Comparison of ENCODE assay signal across 22 cellular contexts in genomic region chr7:40301486-40302065, GRCh38.
A peak's percentile ranks its signal among the peaks of the same experiment; 100 is the strongest.
DNase-seq lines count a peak whose midpoint lies in the region; ATAC-seq and TF ChIP-seq lines count a peak whose summit lies in the region.
"Had no signal": no experiment of that assay in that cellular context is flagged by ENCODE, and none has a peak within 500 bp of the region (broad histone marks: within the 10 kb centered on the region; RNA-seq: fewer than 3 reads in every experiment).

No MANE protein-coding gene starts in this region.

- peak overlapping the region; percentile 74 for H3K27ac Mint-ChIP-seq in osteocyte (ENCODE audit: unreplicated experiment)
- H3K27ac Mint-ChIP-seq: activated CD4-positive, alpha-beta memory T cell treated with anti-CD3 and anti-CD28 coated beads, Interleukin-2, amount 10 ng/mL, durations not matched to agents 7 days and 5 days; CD14-positive monocyte; memory B cell; naive thymus-derived CD4-positive, alpha-beta T cell had no signal

- peaks cover 3% of the 10 kb centered on the region for H3K36me3 Mint-ChIP-seq in osteocyte (ENCODE audit: unreplicated experiment)
- H3K36me3 Mint-ChIP-seq: CD14-positive monocyte; memory B cell; naive thymus-derived CD4-positive, alpha-beta T cell had no signal

- DNase-seq in AG08396 (ENCODE audit: low spot score) (peak; percentile 15), M059J (ENCODE audit: low read depth) (peak; percentile 25), fibroblast of gingiva (ENCODE audit: low read depth) (peak; percentile 8), osteocyte (ENCODE audit: extremely low spot score, unreplicated experiment) (no peak)
- no peak for DNase-seq in activated CD4-positive, alpha-beta T cell treated with anti-CD3 and anti-CD28 coated beads for 4 hours
- DNase-seq: activated CD4-positive, alpha-beta memory T cell treated with anti-CD3 and anti-CD28 coated beads, Interleukin-2, amount 10 ng/mL, durations not matched to agents 7 days and 5 days; amniotic stem cell; HCEC 1CT; KG1; naive thymus-derived CD4-positive, alpha-beta T cell; NCI-H1694 treated with DMSO at 0.1 percent for 48 hours; NCI-H526 treated with DMSO at 0.1 percent for 48 hours; RPMI8226; stimulated activated naive CD8-positive, alpha-beta T cell treated with anti-CD3 and anti-CD28 coated beads, Interleukin-15, amount 100 ng/mL, for 72 hours; transverse colon had no signal

- H3K4me1 Mint-ChIP-seq in osteocyte (ENCODE audit: unreplicated experiment), result peaks cover 79% of the 10 kb centered on the region
- H3K4me1 Mint-ChIP-seq: CD14-positive monocyte; central memory CD8-positive, alpha-beta T cell; memory B cell; stimulated activated naive CD8-positive, alpha-beta T cell treated with anti-CD3 and anti-CD28 coated beads, Interleukin-15, amount 100 ng/mL, for 72 hours had no signal

- peaks cover 3% of the 10 kb centered on the region for H3K9me3 Mint-ChIP-seq in osteocyte (ENCODE audit: unreplicated experiment)
- H3K9me3 Mint-ChIP-seq: activated CD4-positive, alpha-beta memory T cell treated with anti-CD3 and anti-CD28 coated beads, Interleukin-2, amount 10 ng/mL, durations not matched to agents 7 days and 5 days; central memory CD8-positive, alpha-beta T cell; memory B cell; stimulated activated naive CD8-positive, alpha-beta T cell treated with anti-CD3 and anti-CD28 coated beads, Interleukin-15, amount 100 ng/mL, for 72 hours had no signal

- TF ChIP-seq CTCF in osteocyte (IDR thresholded peaks at IDR 0.05), result no peak

- no peak overlapping the region for H3K4me3 Mint-ChIP-seq in osteocyte (ENCODE audit: unreplicated experiment)
- H3K4me3 Mint-ChIP-seq: activated CD4-positive, alpha-beta memory T cell treated with anti-CD3 and anti-CD28 coated beads, Interleukin-2, amount 10 ng/mL, durations not matched to agents 7 days and 5 days; CD14-positive monocyte; central memory CD8-positive, alpha-beta T cell; memory B cell; naive thymus-derived CD4-positive, alpha-beta T cell; stimulated activated naive CD8-positive, alpha-beta T cell treated with anti-CD3 and anti-CD28 coated beads, Interleukin-15, amount 100 ng/mL, for 72 hours had no signal

- ATAC-seq in GM21515 (IDR thresholded peaks at IDR 0.05; ENCODE audit: unreplicated experiment), result no peak
- ATAC-seq in HG02973 (IDR thresholded peaks at IDR 0.05; ENCODE audit: unreplicated experiment), result no peak
- ATAC-seq in GM18511 (IDR thresholded peaks at IDR 0.05; ENCODE audit: unreplicated experiment), result no peak
- ATAC-seq: gastroesophageal sphincter; naive thymus-derived CD4-positive, alpha-beta T cell; stimulated activated naive CD8-positive, alpha-beta T cell treated with anti-CD3 and anti-CD28 coated beads, Interleukin-15, amount 100 ng/mL, for 72 hours had no signal

- H3K27me3 Mint-ChIP-seq in osteocyte (ENCODE audit: unreplicated experiment), result no peaks in the 10 kb centered on the region
- H3K27me3 Mint-ChIP-seq: activated CD4-positive, alpha-beta memory T cell treated with anti-CD3 and anti-CD28 coated beads, Interleukin-2, amount 10 ng/mL, durations not matched to agents 7 days and 5 days; central memory CD8-positive, alpha-beta T cell; memory B cell; stimulated activated naive CD8-positive, alpha-beta T cell treated with anti-CD3 and anti-CD28 coated beads, Interleukin-15, amount 100 ng/mL, for 72 hours had no signal

Comparison
In these comparisons a context has a peak if more than half of its experiments do, and no peak if none do; other contexts are left out.
1. DNase-seq: peak in AG08396 (single experiment), M059J (single experiment) and fibroblast of gingiva (single experiment); none in osteocyte (single experiment) and activated CD4-positive, alpha-beta T cell treated with anti-CD3 and anti-CD28 coated beads for 4 hours (0 of 2).